Comparison of ENCODE assay signal across 1 cellular context in genomic region chr3:185929192-185930151, GRCh38.
TF ChIP-seq lines count a peak whose summit lies in the region.

No MANE protein-coding gene starts in this region.

TF ChIP-seq in GM23338, 12 proteins besides CTCF, POLR2A, EP300 and RAD21 (continued from another document):
- TF ChIP-seq EZH2phosphoT487 (IDR thresholded peaks at IDR 0.05; ENCODE audit: unreplicated experiment): no peak
- no peak for TF ChIP-seq STAT1 (IDR thresholded peaks at IDR 0.05; ENCODE audit: unreplicated experiment)
- TF ChIP-seq POLR2AphosphoS5 (IDR thresholded peaks at IDR 0.05; ENCODE audit: low read depth): no peak
- TF ChIP-seq EZH2 (IDR thresholded peaks at IDR 0.05; ENCODE audit: low read depth, unreplicated experiment): no peak
- TF ChIP-seq, protein P1, sequence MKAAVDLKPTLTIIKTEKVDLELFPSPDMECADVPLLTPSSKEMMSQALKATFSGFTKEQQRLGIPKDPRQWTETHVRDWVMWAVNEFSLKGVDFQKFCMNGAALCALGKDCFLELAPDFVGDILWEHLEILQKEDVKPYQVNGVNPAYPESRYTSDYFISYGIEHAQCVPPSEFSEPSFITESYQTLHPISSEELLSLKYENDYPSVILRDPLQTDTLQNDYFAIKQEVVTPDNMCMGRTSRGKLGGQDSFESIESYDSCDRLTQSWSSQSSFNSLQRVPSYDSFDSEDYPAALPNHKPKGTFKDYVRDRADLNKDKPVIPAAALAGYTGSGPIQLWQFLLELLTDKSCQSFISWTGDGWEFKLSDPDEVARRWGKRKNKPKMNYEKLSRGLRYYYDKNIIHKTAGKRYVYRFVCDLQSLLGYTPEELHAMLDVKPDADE (IDR thresholded peaks at IDR 0.05): no peak
